Comparison of ENCODE assay signal across 15 cellular contexts in genomic region chr3:113271189-113271588, GRCh38. TPM values are rescaled to one million over a fixed set of nuclear protein-coding genes. Genes with fewer than 3 reads are reported as not detected.
DNase-seq lines count a peak whose midpoint lies in the region; ATAC-seq and TF ChIP-seq lines count a peak whose summit lies in the region.
"Had no signal": no experiment of that assay in that cellular context is flagged by ENCODE, and none has a peak within 500 bp of the region (broad histone marks: within the 10 kb centered on the region; RNA-seq: fewer than 3 reads in every experiment).

No MANE protein-coding gene starts in this region.

- no peaks in the 10 kb centered on the region for H3K9me3 ChIP-seq in adrenal gland (replicated peaks in 1 of 3)

- TF ChIP-seq POLR2A in adrenal gland (IDR thresholded peaks at IDR 0.05), result no peak

- DNase-seq in DMS 273 (lab: John Stamatoyannopoulos, UW; ENCODE audit: unreplicated experiment), result peak; percentile 80
- DNase-seq in HT-29 (ENCODE audit: low spot score), result peak; percentile 60
- DNase-seq in SHP77 treated with DMSO at 0.1 percent for 48 hours (lab: John Stamatoyannopoulos, UW), result peak; percentile 22
- no peak for DNase-seq in left colon
- no peak for DNase-seq in activated CD4-positive, CD25-positive, alpha-beta regulatory T cell treated with anti-CD3 and anti-CD28 coated beads, Interleukin-2, amount 50 U/mL, for 72 hours
- no peak for DNase-seq in cerebellum (ENCODE audit: low spot score)
- DNase-seq in adrenal gland, result no peak
- DNase-seq: activated naive CD8-positive, alpha-beta T cell treated with anti-CD3 and anti-CD28 coated beads, Interleukin-2, amount 50 U/mL, for 24 hours; activated T-cell treated with anti-CD3 and anti-CD28 coated beads, Interleukin-2, amount 50 U/mL, for 4 hours; caudate nucleus; effector memory CD8-positive, alpha-beta T cell; foreskin fibroblast had no signal

- no peaks in the 10 kb centered on the region for H3K27me3 ChIP-seq in adrenal gland

- WGBS in adrenal gland, 4 donors, result 75 to 81% (median 79%) methylated on average over 2 to 9 of the region's 9 CpGs

- H3K4me1 ChIP-seq in adrenal gland (replicated peaks in 1 of 2), result peaks cover 0 to 11% of the 10 kb centered on the region in 2 donors
- H3K4me1 ChIP-seq: parathyroid adenoma had no signal

- no peak overlapping the region for H3K27ac ChIP-seq in adrenal gland
- H3K27ac ChIP-seq: parathyroid adenoma had no signal

- peak; percentile 24 for ATAC-seq in left colon
- ATAC-seq: activated naive CD8-positive, alpha-beta T cell treated with anti-CD3 and anti-CD28 coated beads, Interleukin-2, amount 50 U/mL, for 24 hours; activated T-cell treated with anti-CD3 and anti-CD28 coated beads, Interleukin-2, amount 50 U/mL, for 4 hours; effector memory CD8-positive, alpha-beta T cell; HCT116 had no signal

- no peak for TF ChIP-seq CTCF in adrenal gland (IDR thresholded peaks at IDR 0.05)

- H3K36me3 ChIP-seq in adrenal gland (replicated peaks in 1 of 2), result no peaks in the 10 kb centered on the region

- intact Hi-C loops in left colon (cut with DNase I, micrococcal nuclease), result no loop called here
- intact Hi-C loops in adrenal gland (cut with DNase I), result no loop called here

- no peak overlapping the region for H3K4me3 ChIP-seq in adrenal gland
- H3K4me3 ChIP-seq: skin epidermis had no signal

RNA-seq across cellular contexts. Expression of gene BOC, which starts 59.8 kb away (rescaled TPM):
- not detected in 2 replicates for total RNA-seq in HT-29 (2014; rRNA removed; shearing (Covaris generic))
- total RNA-seq in left colon (10 to 100 TPM in 1 of 2 donors, 1 to 10 TPM in 1; 4.2 to 10.6 TPM), cerebellum (88.6 TPM), adrenal gland (10 to 100 TPM in 4 of 8 donors, 1 to 10 TPM in 4; 6.7 to 22.3 (median 12.4) TPM)
- 10 to 100 TPM in 1 of 3 donors, 1 to 10 TPM in 2; 1.9 to 10.2 (median 9.3) TPM for polyA plus RNA-seq in adrenal gland

Comparison
In these comparisons a context has a peak if more than half of its experiments do, and no peak if none do; other contexts are left out.
1. DNase-seq: peak in DMS 273 (single experiment), HT-29 (single experiment) and SHP77 treated with DMSO at 0.1 percent for 48 hours (single experiment); none in left colon (0 of 2), activated CD4-positive, CD25-positive, alpha-beta regulatory T cell treated with anti-CD3 and anti-CD28 coated beads, Interleukin-2, amount 50 U/mL, for 72 hours (single experiment), cerebellum (single experiment) and adrenal gland (0 of 7).